Comparison of ENCODE assay signal across 8 cellular contexts in the genomic region with DNA sequence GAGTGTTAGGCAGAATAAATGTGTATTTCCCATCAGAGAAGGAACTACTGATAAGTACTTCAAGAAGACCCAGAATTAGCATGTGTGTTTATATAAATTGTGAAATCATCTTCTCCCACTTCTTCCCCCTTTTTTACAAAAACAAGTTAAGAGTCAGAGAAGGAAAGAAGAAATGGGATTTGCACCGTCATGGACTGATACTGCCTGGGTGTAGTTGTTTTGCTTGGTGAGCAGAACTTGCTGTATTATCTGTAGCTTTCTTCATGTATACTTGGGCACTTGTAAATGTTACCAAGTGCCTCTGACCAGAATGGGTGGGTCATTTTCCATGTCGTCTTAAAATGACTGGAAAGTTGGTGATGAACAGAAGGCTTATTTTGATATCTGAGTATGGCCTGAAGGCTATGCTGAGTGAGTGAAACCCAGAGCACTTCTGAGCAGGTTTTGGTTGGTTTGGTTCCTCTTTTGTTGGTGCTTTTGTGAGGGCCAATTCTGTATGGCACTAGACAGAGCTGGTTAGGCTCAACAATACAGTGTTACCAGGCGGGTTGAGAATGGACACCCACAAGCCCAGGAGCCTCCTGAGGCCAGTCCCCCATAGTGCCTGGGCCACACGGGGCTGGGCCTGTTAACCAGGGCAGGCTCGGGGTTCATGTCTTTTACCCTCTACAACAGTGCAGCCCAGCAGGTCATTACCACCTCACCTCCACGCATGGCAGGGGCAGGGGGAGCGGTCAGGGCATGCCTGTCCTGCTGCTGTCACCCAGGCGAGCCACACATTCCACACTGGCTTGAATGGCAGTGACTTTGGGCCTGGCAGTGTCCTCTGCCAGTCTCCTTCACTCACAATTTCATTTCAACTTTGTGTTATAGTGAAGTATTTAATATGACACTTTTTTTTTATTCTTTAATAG.
A peak's percentile ranks its signal among the peaks of the same experiment; 100 is the strongest.
DNase-seq lines count a peak whose midpoint lies in the region; ATAC-seq and TF ChIP-seq lines count a peak whose summit lies in the region.

No MANE protein-coding gene starts in this region.

- H3K27me3 ChIP-seq in RWPE2 (ENCODE audit: insufficient read depth, poor library complexity, severe bottlenecking): no peaks in the 10 kb centered on the region
- no peaks in the 10 kb centered on the region for H3K27me3 ChIP-seq in left lung

- no peaks in the 10 kb centered on the region for H3K9me3 ChIP-seq in RWPE2 (ENCODE audit: severe bottlenecking)
- H3K9me3 ChIP-seq in left lung: no peaks in the 10 kb centered on the region

- intact Hi-C loops in left lung (cut with DNase I): no loop called here

- H3K4me3 ChIP-seq in RWPE2 (ENCODE audit: severe bottlenecking) (no peak overlapping the region), left lung (no peak overlapping the region)

- DNase-seq in RWPE2 (ENCODE audit: low spot score) (no peak), left lung (no peak), cerebellar cortex (ENCODE audit: low spot score) (no peak), NCI-H146 (lab: John Stamatoyannopoulos, UW) (no peak), NCI-H345 (lab: John Stamatoyannopoulos, UW) (no peak), NCI-H226 (no peak)

- peak overlapping the region; percentile 22 for H3K27ac ChIP-seq in RWPE2 (ENCODE audit: poor library complexity, severe bottlenecking)
- peak overlapping the region; percentile 73 to 90 for H3K27ac ChIP-seq in left lung

- H3K36me3 ChIP-seq in RWPE2 (ENCODE audit: low read depth): no peaks in the 10 kb centered on the region
- no peaks in the 10 kb centered on the region for H3K36me3 ChIP-seq in left lung

- no peak for TF ChIP-seq CTCF in RWPE2 (IDR thresholded peaks at IDR 0.05; ENCODE audit: poor library complexity, severe bottlenecking)
- TF ChIP-seq CTCF in left lung (IDR thresholded peaks at IDR 0.05): no peak

- peaks cover 55% of the 10 kb centered on the region for H3K4me1 ChIP-seq in RWPE2 (ENCODE audit: insufficient read depth, poor library complexity, severe bottlenecking)
- H3K4me1 ChIP-seq in left lung: peaks cover 35 to 91% of the 10 kb centered on the region in 2 donors

- ATAC-seq in GM18909 (IDR thresholded peaks at IDR 0.05; ENCODE audit: poor library complexity, unreplicated experiment) (peak; percentile 97), HG02938 (IDR thresholded peaks at IDR 0.05; ENCODE audit: unreplicated experiment) (peak; percentile 99), RWPE2 (ENCODE audit: low read depth) (no peak), left lung (peak; percentile 35)
